In genomic region chr4:190020790-190021717, GRCh38 we compare ENCODE assay signal across 8 cellular contexts. TPM values are rescaled to one million over a fixed set of nuclear protein-coding genes. Genes with fewer than 3 reads are reported as not detected.
DNase-seq lines count a peak whose midpoint lies in the region; ATAC-seq, FAIRE-seq and TF ChIP-seq lines count a peak whose summit lies in the region.

No MANE protein-coding gene starts in this region.

- no peak for TF ChIP-seq POLR2A in gastrocnemius medialis (IDR thresholded peaks at IDR 0.05)

- no peak for TF ChIP-seq CTCF in GM13977 (IDR thresholded peaks at IDR 0.05; ENCODE audit: extremely low read depth, insufficient read depth, missing control alignments)
- TF ChIP-seq CTCF in gastrocnemius medialis (IDR thresholded peaks at IDR 0.05 in 4 of 5, conservative IDR thresholded peaks at IDR 0.05 in 1 of 5), result no peak

- in situ Hi-C loops in GM13977 (cut with MboI; ENCODE audit: low pct_unique_long_range_greater_than_20kb, low sequenced_read_pairs, unreplicated experiment) (no loop called here), gastrocnemius medialis (cut with MboI; ENCODE audit: low sequenced_read_pairs in 4 of 4) (no loop called here)

- H3K27ac ChIP-seq in gastrocnemius medialis, result no peak overlapping the region

- H3K27me3 ChIP-seq in gastrocnemius medialis, result peaks cover 36 to 63% (median 45%) of the 10 kb centered on the region in 3 donors

- H3K36me3 Mint-ChIP-seq in activated T-cell treated with anti-CD3 and anti-CD28 coated beads, Interleukin-2, amount 50 U/mL, for 24 hours (ENCODE audit: low read depth), result no peaks in the 10 kb centered on the region

- H3K9me3 ChIP-seq in gastrocnemius medialis, result no peaks in the 10 kb centered on the region

- H3K4me3 Mint-ChIP-seq in activated T-cell treated with anti-CD3 and anti-CD28 coated beads, Interleukin-2, amount 50 U/mL, for 24 hours, result peak overlapping the region; percentile 60

- peaks cover 31% of the 10 kb centered on the region for H3K4me1 Mint-ChIP-seq in activated T-cell treated with anti-CD3 and anti-CD28 coated beads, Interleukin-2, amount 50 U/mL, for 24 hours (ENCODE audit: low read depth)

- peaks cover 55% of the 10 kb centered on the region for H3K27me3 Mint-ChIP-seq in activated T-cell treated with anti-CD3 and anti-CD28 coated beads, Interleukin-2, amount 50 U/mL, for 24 hours

- no peaks in the 10 kb centered on the region for H3K36me3 ChIP-seq in gastrocnemius medialis

- DNase-seq in GM13977 (ENCODE audit: low spot score) (peak; percentile 45), frontal cortex (ENCODE audit: low spot score in 2 of 2) (peak; percentile 39 to 47), retina (peak; percentile 82), cerebellar nuclear complex (lab: John Stamatoyannopoulos, UW) (no peak), gastrocnemius medialis (no peak), HuH-7 (ENCODE audit: low spot score) (no peak)
- DNase-seq in activated T-cell treated with anti-CD3 and anti-CD28 coated beads, Interleukin-2, amount 50 U/mL, for 24 hours, result peak; percentile 73

- intact Hi-C loops in gastrocnemius medialis (cut with DNase I; ENCODE audit: low total_unique reads), result no loop called here

- no peak for FAIRE-seq in frontal cortex (lab: Jason Lieb, UNC)

- no peaks in the 10 kb centered on the region for H3K9me3 Mint-ChIP-seq in activated T-cell treated with anti-CD3 and anti-CD28 coated beads, Interleukin-2, amount 50 U/mL, for 24 hours

- H3K4me3 ChIP-seq in gastrocnemius medialis, result peak overlapping the region in 2 of 4 donors; percentile 12 to 38

- peak overlapping the region; percentile 55 for H3K27ac Mint-ChIP-seq in activated T-cell treated with anti-CD3 and anti-CD28 coated beads, Interleukin-2, amount 50 U/mL, for 24 hours

- no peak for ATAC-seq in HG02884 (IDR thresholded peaks at IDR 0.05; ENCODE audit: unreplicated experiment)
- no peak for ATAC-seq in gastrocnemius medialis

- H3K4me1 ChIP-seq in gastrocnemius medialis, result peaks cover 0 to 8% of the 10 kb centered on the region in 2 donors

RNA-seq across cellular contexts. Expression of gene FRG2, which starts 6.0 kb away (rescaled TPM):
- total RNA-seq in frontal cortex (not detected), gastrocnemius medialis (not detected)

RNA-seq across cellular contexts. Expression of gene DBET, which starts 43.2 kb away (rescaled TPM):
- total RNA-seq in frontal cortex, result not detected
- not detected for total RNA-seq in gastrocnemius medialis

Comparison
In these comparisons a context has a peak if more than half of its experiments do, and no peak if none do; other contexts are left out.
1. DNase-seq: peak in GM13977 (single experiment), activated T-cell treated with anti-CD3 and anti-CD28 coated beads, Interleukin-2, amount 50 U/mL, for 24 hours (single experiment), frontal cortex (2 of 2) and retina (single experiment); none in cerebellar nuclear complex (0 of 2), gastrocnemius medialis (0 of 2) and HuH-7 (single experiment).